ENCODE assay signal across 23 cellular contexts in the genomic region with DNA sequence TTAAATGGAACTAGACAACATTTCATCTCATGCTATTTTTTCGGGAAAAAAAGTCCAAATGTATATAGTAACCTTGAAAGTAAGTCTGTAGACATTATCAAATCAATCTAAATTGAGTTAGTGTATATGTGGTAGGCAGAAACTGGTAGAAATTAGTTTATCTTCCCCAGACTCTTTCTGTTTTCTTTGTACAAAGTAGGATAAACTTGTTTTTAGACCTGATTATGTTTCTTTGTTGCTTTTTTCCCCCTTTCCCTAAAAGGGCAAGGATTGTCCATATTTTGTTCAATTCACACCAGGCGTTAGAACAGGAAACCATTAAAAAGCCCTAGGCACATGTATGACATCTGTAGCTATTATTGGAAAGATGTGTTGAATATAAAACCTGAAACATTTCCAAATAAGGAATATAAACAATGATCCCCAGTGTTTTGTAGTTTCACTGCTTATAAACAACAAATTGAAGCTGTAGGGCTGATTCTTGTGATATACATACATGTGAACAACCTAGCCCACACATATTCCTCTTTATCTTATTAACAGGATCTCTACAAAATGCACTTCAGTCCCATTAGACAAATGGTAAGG.
DNase-seq lines count a peak whose midpoint lies in the region; ATAC-seq, FAIRE-seq and TF ChIP-seq lines count a peak whose summit lies in the region.
"Had no signal": no experiment of that assay in that cellular context is flagged by ENCODE, and none has a peak within 500 bp of the region (broad histone marks: within the 10 kb centered on the region; RNA-seq: fewer than 3 reads in every experiment).

No MANE protein-coding gene starts in this region.

- peak overlapping the region; percentile 5 for H3K27ac Mint-ChIP-seq in neural crest cell (ENCODE audit: unreplicated experiment)
- H3K27ac Mint-ChIP-seq: HFFc6 had no signal

- H3K27me3 ChIP-seq in H1 (replicated peaks in 1 of 4; ENCODE audit: control insufficient read depth in 3 of 4, extremely low read depth in 1 of 4, insufficient read depth in 3 of 4, low read length in 3 of 4): no peaks in the 10 kb centered on the region
- H3K27me3 ChIP-seq: MG63 had no signal

- no peaks in the 10 kb centered on the region for H3K27me3 Mint-ChIP-seq in neural crest cell (ENCODE audit: low read depth)

- H3K18ac ChIP-seq in H1 (ENCODE audit: extremely low read depth, low read length): no peak overlapping the region

- no peak for ATAC-seq in stimulated activated naive CD8-positive, alpha-beta T cell treated with anti-CD3 and anti-CD28 coated beads, Interleukin-15, Interleukin-2, amounts not matched to agents 100 U/mL and 50 U/mL, for 24 hours

- H3K27ac ChIP-seq in SK-N-MC: peak overlapping the region; percentile 43; the same call in 1 of the 2 replicates
- no peak overlapping the region for H3K27ac ChIP-seq in H1 (ENCODE audit: low read depth, low read length)

- H3K56ac ChIP-seq in H1 (replicated peaks; ENCODE audit: insufficient read length, low read depth, low read length): no peak overlapping the region

- no peaks in the 10 kb centered on the region for H3K23me2 ChIP-seq in H1 (ENCODE audit: low read depth, low read length)

- H3K9me3 ChIP-seq in SK-N-MC (ENCODE audit: low read depth, low read length) (no peaks in the 10 kb centered on the region), H1 (ENCODE audit: insufficient read depth in 2 of 2, low read depth in 1 of 2, low read length in 1 of 2) (no peaks in the 10 kb centered on the region)
- H3K9me3 ChIP-seq: MG63 had no signal

- no peak overlapping the region for H3K4ac ChIP-seq in H1 (replicated peaks; ENCODE audit: insufficient read length, low read depth, low read length)

- in situ Hi-C loops in GM13977 (cut with MboI; ENCODE audit: low pct_unique_long_range_greater_than_20kb, low sequenced_read_pairs, unreplicated experiment): no loop called here

- TF ChIP-seq CTCF in H1 (IDR thresholded peaks at IDR 0.05; ENCODE audit: control extremely low read depth in 1 of 3, insufficient read depth in 1 of 3, low read depth in 1 of 3, low read length in 3 of 3) (no peak), neural crest cell (conservative IDR thresholded peaks at IDR 0.05) (no peak), GM13977 (IDR thresholded peaks at IDR 0.05; ENCODE audit: extremely low read depth, insufficient read depth, missing control alignments) (no peak)

- H3K79me1 ChIP-seq in H1 (ENCODE audit: low read depth, low read length): no peaks in the 10 kb centered on the region

- H3K4me3 ChIP-seq in SK-N-MC (no peak overlapping the region), H1 (ENCODE audit: extremely low read depth in 1 of 4, insufficient read depth in 2 of 4, low read depth in 3 of 4, low read length in 4 of 4) (no peak overlapping the region)
- H3K4me3 ChIP-seq: MG63 had no signal

- H3K79me2 ChIP-seq in H1 (ENCODE audit: control insufficient read depth in 1 of 2, insufficient read depth in 2 of 2, low read length in 2 of 2): no peaks in the 10 kb centered on the region

- H3K23ac ChIP-seq in H1 (ENCODE audit: insufficient read length): no peak overlapping the region

- CTCF ChIA-PET in H1 (lab: Charles Lee; ENCODE audit: partially characterized antibody): interaction anchor here (0.9 kb wide), 1 partner anchor 23 kb away, joined by 5 read pairs; no protein-coding TSS in a partner anchor

- H2BK20ac ChIP-seq in H1 (ENCODE audit: low read length): no peak overlapping the region

- H3K4me1 ChIP-seq in H1 (replicated peaks in 1 of 4; ENCODE audit: control insufficient read depth in 3 of 4, insufficient read depth in 4 of 4, low read length in 3 of 4): peaks cover 0 to 5% (median 3%) of the 10 kb centered on the region in 4 experiments; a peak in 3 of 7 replicates

- H3K9ac ChIP-seq in SK-N-MC (ENCODE audit: insufficient read length) (no peak overlapping the region), H1 (replicated peaks in 1 of 4; ENCODE audit: extremely low read depth in 1 of 4, low read depth in 3 of 4, low read length in 3 of 4) (no peak overlapping the region)

- no peak overlapping the region for H2BK120ac ChIP-seq in H1 (replicated peaks; ENCODE audit: low read depth, low read length)

- TF ChIP-seq RAD21 in H1 (IDR thresholded peaks at IDR 0.05 in 1 of 2, conservative IDR thresholded peaks at IDR 0.05 in 1 of 2; ENCODE audit: low read depth in 2 of 2, low read length in 2 of 2): no peak

- peak; percentile 39 for FAIRE-seq in H1 (lab: Jason Lieb, UNC)
- FAIRE-seq: GM18507, HTR-8/SVneo, RCC 7860 had no signal

- no peak overlapping the region for H3K4me2 ChIP-seq in H1 (ENCODE audit: insufficient read depth in 1 of 2, low read depth in 2 of 2, low read length in 2 of 2)

- no peak overlapping the region for H3K14ac ChIP-seq in H1 (ENCODE audit: insufficient read length)

- no peak for TF ChIP-seq POLR2A in H1 (IDR thresholded peaks at IDR 0.05; ENCODE audit: control extremely low read depth in 1 of 2, low read depth in 2 of 2, low read length in 2 of 2)

- DNase-seq in EH (ENCODE audit: low read depth) (peak; percentile 6), SK-N-MC (ENCODE audit: low read depth, low spot score) (no peak), H1 (ENCODE audit: low read depth in 1 of 2, low spot score in 2 of 2) (no peak), neural crest cell (ENCODE audit: low read depth, low spot score) (no peak), NCI-H446 (lab: John Stamatoyannopoulos, UW) (no peak), GM13977 (ENCODE audit: low spot score) (no peak)
- no peak for DNase-seq in stimulated activated naive CD8-positive, alpha-beta T cell treated with anti-CD3 and anti-CD28 coated beads, Interleukin-15, Interleukin-2, amounts not matched to agents 100 U/mL and 50 U/mL, for 24 hours
- DNase-seq: DMS153, DND-41, H7, HFFc6, KBM-7, MG63, NCI-H1105 treated with DMSO at 0.1 percent for 48 hours, NCI-H146, NCI-H1930, NCI-H2107, NCI-H524 treated with DMSO at 0.1 percent for 48 hours, NCI-H774, SIG-M5 had no signal

- H4K5ac ChIP-seq in H1 (ENCODE audit: insufficient read length, low read depth, low read length): no peak overlapping the region

- no peak overlapping the region for H2BK12ac ChIP-seq in H1 (ENCODE audit: low read depth, low read length)

- no peaks in the 10 kb centered on the region for H3K36me3 Mint-ChIP-seq in neural crest cell (ENCODE audit: low read depth)

- no peak overlapping the region for H2AK5ac ChIP-seq in H1 (ENCODE audit: low read depth, low read length)

- TF ChIP-seq EP300 in H1 (IDR thresholded peaks at IDR 0.05; ENCODE audit: borderline replicate concordance in 1 of 2, low read depth in 2 of 2, low read length in 2 of 2): no peak

- H2BK5ac ChIP-seq in H1 (ENCODE audit: low read depth, low read length): no peak overlapping the region

- no peak overlapping the region for H2BK15ac ChIP-seq in H1 (ENCODE audit: low read length)

- no peak overlapping the region for H2AFZ ChIP-seq in H1 (ENCODE audit: low read length)

- POLR2A ChIA-PET in H1 (lab: Charles Lee; ENCODE audit: partially characterized antibody): interaction anchor here (0.7 kb wide), 1 partner anchor 32 kb away, joined by 3 read pairs; no protein-coding TSS in a partner anchor

- H3K36me3 ChIP-seq in SK-N-MC (ENCODE audit: insufficient read depth, low read length) (no peaks in the 10 kb centered on the region), H1 (ENCODE audit: control insufficient read depth in 2 of 4, insufficient read depth in 4 of 4, low read length in 3 of 4) (no peaks in the 10 kb centered on the region)
- H3K36me3 ChIP-seq: MG63 had no signal

- H3K4me1 Mint-ChIP-seq in neural crest cell: peaks cover 4% of the 10 kb centered on the region

- H4K20me1 ChIP-seq in H1 (replicated peaks in 1 of 2; ENCODE audit: control insufficient read depth in 1 of 2, insufficient read depth in 2 of 2, low read length in 2 of 2): no peaks in the 10 kb centered on the region

- 79% methylated on average over 2 of the region's 2 CpGs; no CpG with 5 or more reads in 1 of the 2 experiments for WGBS in H1 (ENCODE audit: extremely low coverage in 1 of 2, insufficient coverage in 1 of 2, insufficient read length in 1 of 2, insufficient replicate concordance in 2 of 2, low coverage in 1 of 2, low lambda C conversion rate in 2 of 2, missing lambda C conversion rate in 1 of 2), 2 experiments

- H3K4me3 Mint-ChIP-seq in neural crest cell: no peak overlapping the region
- H3K4me3 Mint-ChIP-seq: HFFc6 had no signal

- H3K9me3 Mint-ChIP-seq in neural crest cell: no peaks in the 10 kb centered on the region
- H3K9me3 Mint-ChIP-seq: HFFc6 had no signal

- H4K91ac ChIP-seq in H1 (replicated peaks; ENCODE audit: insufficient read length, low read length): no peak overlapping the region

- H4K8ac ChIP-seq in H1 (ENCODE audit: extremely low read depth, insufficient read depth, low read length): no peak overlapping the region

TF ChIP-seq in H1, 55 proteins besides CTCF, POLR2A, EP300 and RAD21:
- TF ChIP-seq SIX5 (IDR thresholded peaks at IDR 0.05; ENCODE audit: low read depth, low read length): no peak
- TF ChIP-seq NRF1 (IDR thresholded peaks at IDR 0.05; ENCODE audit: low read depth, low read length): no peak
- TF ChIP-seq GTF2F1 (IDR thresholded peaks at IDR 0.05; ENCODE audit: borderline replicate concordance, low read depth, low read length): no peak
- TF ChIP-seq SP4 (IDR thresholded peaks at IDR 0.05; ENCODE audit: low read length): no peak
- TF ChIP-seq, protein P1, sequence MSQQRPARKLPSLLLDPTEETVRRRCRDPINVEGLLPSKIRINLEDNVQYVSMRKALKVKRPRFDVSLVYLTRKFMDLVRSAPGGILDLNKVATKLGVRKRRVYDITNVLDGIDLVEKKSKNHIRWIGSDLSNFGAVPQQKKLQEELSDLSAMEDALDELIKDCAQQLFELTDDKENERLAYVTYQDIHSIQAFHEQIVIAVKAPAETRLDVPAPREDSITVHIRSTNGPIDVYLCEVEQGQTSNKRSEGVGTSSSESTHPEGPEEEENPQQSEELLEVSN (IDR thresholded peaks at IDR 0.05): no peak
- TF ChIP-seq KDM1A (IDR thresholded peaks at IDR 0.05; ENCODE audit: borderline replicate concordance, low read length): no peak
- no peak for TF ChIP-seq POLR2AphosphoS5 (IDR thresholded peaks at IDR 0.05; ENCODE audit: low read depth, low read length)
- TF ChIP-seq, protein P2, sequence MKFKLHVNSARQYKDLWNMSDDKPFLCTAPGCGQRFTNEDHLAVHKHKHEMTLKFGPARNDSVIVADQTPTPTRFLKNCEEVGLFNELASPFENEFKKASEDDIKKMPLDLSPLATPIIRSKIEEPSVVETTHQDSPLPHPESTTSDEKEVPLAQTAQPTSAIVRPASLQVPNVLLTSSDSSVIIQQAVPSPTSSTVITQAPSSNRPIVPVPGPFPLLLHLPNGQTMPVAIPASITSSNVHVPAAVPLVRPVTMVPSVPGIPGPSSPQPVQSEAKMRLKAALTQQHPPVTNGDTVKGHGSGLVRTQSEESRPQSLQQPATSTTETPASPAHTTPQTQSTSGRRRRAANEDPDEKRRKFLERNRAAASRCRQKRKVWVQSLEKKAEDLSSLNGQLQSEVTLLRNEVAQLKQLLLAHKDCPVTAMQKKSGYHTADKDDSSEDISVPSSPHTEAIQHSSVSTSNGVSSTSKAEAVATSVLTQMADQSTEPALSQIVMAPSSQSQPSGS (IDR thresholded peaks at IDR 0.05; ENCODE audit: low read length): no peak
- no peak for TF ChIP-seq TBP (IDR thresholded peaks at IDR 0.05; ENCODE audit: low read depth, low read length)
- TF ChIP-seq TAF7 (optimal IDR thresholded peaks at IDR 0.05; ENCODE audit: borderline replicate concordance, low read depth, low read length): no peak
